8 cellular contexts compared by ENCODE assay signal in the genomic region with DNA sequence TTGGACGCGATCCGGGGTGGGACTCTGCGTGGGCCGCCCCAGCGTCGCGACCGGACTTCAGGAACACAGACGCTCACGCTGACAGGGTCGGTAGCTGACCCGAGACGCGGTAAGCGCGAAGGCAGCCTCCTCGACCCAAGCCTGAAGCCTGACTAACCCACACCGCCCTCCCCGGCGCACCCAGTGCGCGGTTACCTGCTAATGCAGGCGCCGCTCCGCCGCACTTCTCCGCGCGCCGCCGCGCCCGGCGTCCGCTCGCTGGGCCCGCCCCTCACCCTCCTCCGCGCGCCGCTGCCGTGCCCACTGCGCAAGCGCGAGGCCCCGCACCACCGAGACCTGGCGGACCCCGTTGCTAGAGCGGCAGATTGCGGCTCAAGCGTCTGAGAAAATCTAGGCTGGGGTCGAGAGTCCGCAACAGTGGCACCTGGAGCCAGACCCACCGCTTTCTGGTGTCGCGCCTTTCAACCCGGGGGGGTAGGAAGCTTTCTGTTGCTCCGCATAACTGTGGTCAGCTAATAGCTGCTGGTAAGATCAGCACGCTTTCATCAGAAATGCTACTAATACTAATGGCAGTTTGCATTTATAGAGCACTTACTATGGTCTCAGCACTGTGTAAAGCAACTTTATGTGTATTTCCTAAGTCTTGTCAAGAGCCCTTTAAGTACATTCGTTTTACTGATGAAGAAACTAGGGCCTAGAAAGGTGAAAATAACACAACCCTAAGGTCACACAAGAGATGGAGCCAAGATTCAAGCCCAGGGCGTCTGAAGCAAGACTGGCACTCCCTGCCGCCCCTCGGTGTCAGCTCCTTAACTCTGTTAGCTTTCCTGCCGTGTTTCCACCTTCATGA. TPM values are rescaled to one million over a fixed set of nuclear protein-coding genes. Genes with fewer than 3 reads are reported as not detected.
DNase-seq lines count a peak whose midpoint lies in the region; ATAC-seq and TF ChIP-seq lines count a peak whose summit lies in the region.

A gene with protein sequence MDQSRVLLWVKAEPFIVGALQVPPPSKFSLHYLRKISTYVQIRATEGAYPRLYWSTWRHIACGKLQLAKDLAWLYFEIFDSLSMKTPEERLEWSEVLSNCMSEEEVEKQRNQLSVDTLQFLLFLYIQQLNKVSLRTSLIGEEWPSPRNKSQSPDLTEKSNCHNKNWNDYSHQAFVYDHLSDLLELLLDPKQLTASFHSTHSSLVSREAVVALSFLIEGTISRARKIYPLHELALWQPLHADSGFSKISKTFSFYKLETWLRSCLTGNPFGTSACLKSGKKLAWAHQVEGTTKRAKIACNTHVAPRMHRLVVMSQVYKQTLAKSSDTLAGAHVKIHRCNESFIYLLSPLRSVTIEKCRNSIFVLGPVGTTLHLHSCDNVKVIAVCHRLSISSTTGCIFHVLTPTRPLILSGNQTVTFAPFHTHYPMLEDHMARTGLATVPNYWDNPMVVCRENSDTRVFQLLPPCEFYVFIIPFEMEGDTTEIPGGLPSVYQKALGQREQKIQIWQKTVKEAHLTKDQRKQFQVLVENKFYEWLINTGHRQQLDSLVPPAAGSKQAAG (minus strand): TSS at position 268 of the 850 bp plus-strand sequence. CDS start 3,010 bp downstream, outside the sequence.

- peak within 1 kb of the TSS; percentile 76 for H3K4ac ChIP-seq in IMR-90 (ENCODE audit: low read depth, low read length)

- peak within 1 kb of the TSS; percentile 90 for H2AK9ac ChIP-seq in IMR-90 (replicated peaks; ENCODE audit: low read depth, low read length, poor library complexity)

- CTCF ChIA-PET in IMR-90 (lab: Yijun Ruan, JAX): interaction anchor here (1.4 kb wide), 1 partner anchor 42 kb away, joined by 3 read pairs; no protein-coding TSS in a partner anchor
- CTCF ChIA-PET in OCI-LY7 (lab: Charles Lee; ENCODE audit: unreplicated experiment): interaction anchor here (0.8 to 1.3 kb wide), 2 partner anchors 33 to 49 kb away, joined by 3 read pairs; no protein-coding TSS in a partner anchor

- no peaks in the 10 kb centered on the region for H3K9me3 ChIP-seq in IMR-90 (ENCODE audit: control insufficient read depth, insufficient read depth, low read length)
- no peaks in the 10 kb centered on the region for H3K9me3 ChIP-seq in OCI-LY7 (ENCODE audit: low read length)
- no peaks in the 10 kb centered on the region for H3K9me3 ChIP-seq in mucosa of descending colon

- H4K20me1 ChIP-seq in IMR-90 (ENCODE audit: insufficient read depth, low read length): no peaks in the 10 kb centered on the region
- H4K20me1 ChIP-seq in OCI-LY7 (ENCODE audit: insufficient read depth, low read length): no peaks in the 10 kb centered on the region

- TF ChIP-seq POLR2A in IMR-90 (IDR thresholded peaks at IDR 0.05; ENCODE audit: low read depth, low read length): peak; percentile 71; the same call in 1 of the 2 replicates

- no peak within 1 kb of the TSS for H2BK20ac ChIP-seq in IMR-90 (ENCODE audit: low read depth, low read length)

- TF ChIP-seq CTCF in IMR-90 (conservative IDR thresholded peaks at IDR 0.05; ENCODE audit: low read depth, low read length) (no peak), OCI-LY7 (conservative IDR thresholded peaks at IDR 0.05; ENCODE audit: low read length) (no peak), mucosa of descending colon (IDR thresholded peaks at IDR 0.05) (no peak)

- peak within 1 kb of the TSS; percentile 53; the same call in 1 of the 2 replicates for H2BK120ac ChIP-seq in IMR-90 (ENCODE audit: low read depth, low read length)

- H2BK5ac ChIP-seq in IMR-90 (ENCODE audit: low read depth, low read length, poor library complexity, severe bottlenecking): peak within 1 kb of the TSS; percentile 50

- H3K18ac ChIP-seq in IMR-90 (ENCODE audit: low read depth, low read length): peak within 1 kb of the TSS; percentile 22

- in situ Hi-C loops in IMR-90 (cut with MboI; ENCODE audit: low sequenced_read_pairs): no loop called here

- peaks cover 6% of the 10 kb centered on the region; the same call in 1 of the 2 replicates for H3K4me1 ChIP-seq in IMR-90 (ENCODE audit: control insufficient read depth, insufficient read depth, low read length)
- H3K4me1 ChIP-seq in OCI-LY7 (ENCODE audit: insufficient read depth, low read length, poor library complexity, severe bottlenecking): peaks cover 27% of the 10 kb centered on the region
- peaks cover 30% of the 10 kb centered on the region for H3K4me1 ChIP-seq in mucosa of descending colon (ENCODE audit: low read depth)

- H2AFZ ChIP-seq in IMR-90 (replicated peaks; ENCODE audit: low read length, poor library complexity) (peak within 1 kb of the TSS; percentile 97), OCI-LY7 (ENCODE audit: low read length) (peak within 1 kb of the TSS; percentile 97)

- peak within 1 kb of the TSS; percentile 87 for H3K56ac ChIP-seq in IMR-90 (ENCODE audit: extremely low read depth, insufficient read depth, low read length)

- H4K5ac ChIP-seq in IMR-90 (ENCODE audit: low read depth, low read length): peak within 1 kb of the TSS; percentile 64

- peak within 1 kb of the TSS; percentile 88 for H3K9ac ChIP-seq in IMR-90 (ENCODE audit: low read depth, low read length)

- H2BK15ac ChIP-seq in IMR-90 (ENCODE audit: low read depth, low read length): no peak within 1 kb of the TSS; the same call in 2 of the 3 replicates

- WGBS in IMR-90 (ENCODE audit: extremely low coverage in 2 of 2, insufficient read length in 1 of 2), 2 experiments: 1% methylated on average over 28 of the region's 66 CpGs; no CpG with 5 or more reads in 1 of the 2 experiments

- no peaks in the 10 kb centered on the region for H3K9me2 ChIP-seq in OCI-LY7 (ENCODE audit: insufficient read depth, low read length)

- BruUV-seq in IMR-90 (replicated peaks; lab: Mats Ljungman, UMichigan) (no TSS peak), OCI-LY7 (replicated peaks; lab: Mats Ljungman, UMichigan) (TSS peak; percentile 74)

- peak within 1 kb of the TSS; percentile 98 to 99 for H4K8ac ChIP-seq in IMR-90 (ENCODE audit: low read depth in 2 of 2, low read length in 2 of 2)

- ATAC-seq in GM21528 (IDR thresholded peaks at IDR 0.05; ENCODE audit: low FRiP score, unreplicated experiment) (peak; percentile 47), IMR-90 (ENCODE audit: low read depth) (peak; percentile 73), mucosa of descending colon (peak; percentile 87)

- H3K27ac ChIP-seq in IMR-90 (ENCODE audit: insufficient read depth, low read length) (peak within 1 kb of the TSS; percentile 75), OCI-LY7 (ENCODE audit: low read depth, low read length, poor library complexity, severe bottlenecking) (peak within 1 kb of the TSS; percentile 79), epithelial cell of prostate (peak within 1 kb of the TSS; percentile 79)

- H3K4me2 ChIP-seq in IMR-90 (ENCODE audit: low read depth, low read length) (peak within 1 kb of the TSS; percentile 94), OCI-LY7 (ENCODE audit: low read length) (peak within 1 kb of the TSS; percentile 100)

- H3K14ac ChIP-seq in IMR-90 (replicated peaks; ENCODE audit: low read depth, low read length): peak within 1 kb of the TSS; percentile 71

- 0 out of 2 replicates have a peak, but pooled peaks cover 2% of the 10 kb centered on the region for H3K9me1 ChIP-seq in IMR-90 (ENCODE audit: insufficient read depth, low read length)

- H3K36me3 ChIP-seq in IMR-90 (ENCODE audit: control insufficient read depth, insufficient read depth, low read length) (no peaks in the 10 kb centered on the region; the same call in 1 of the 2 replicates), OCI-LY7 (ENCODE audit: insufficient read depth, low read length) (peaks cover 26% of the 10 kb centered on the region), mucosa of descending colon (ENCODE audit: low read depth) (peaks cover 5% of the 10 kb centered on the region)

- H3K79me2 ChIP-seq in OCI-LY7 (ENCODE audit: insufficient read depth, low read depth, low read length): peaks cover 60% of the 10 kb centered on the region

- dilution Hi-C loops in IMR-90 (cut with HindIII; ENCODE audit: low sequenced_read_pairs, unreplicated experiment): no loop called here

- H3K79me1 ChIP-seq in IMR-90 (ENCODE audit: low read depth in 1 of 2, low read length in 2 of 2): peaks cover 19 to 36% of the 10 kb centered on the region in 2 experiments

- DNase-seq in DMS 273 treated with DMSO at 0.1 percent for 48 hours (lab: John Stamatoyannopoulos, UW): peak; percentile 74
- DNase-seq in IMR-90: peak; percentile 83
- DNase-seq in OCI-LY7 (ENCODE audit: low spot score): peak; percentile 94
- peak; percentile 96 for DNase-seq in activated T-cell treated with anti-CD3 and anti-CD28 coated beads for 48 hours (ENCODE audit: low read depth)
- peak; percentile 59 for DNase-seq in epithelial cell of prostate (ENCODE audit: low read depth, low spot score)
- DNase-seq in mucosa of descending colon: peak; percentile 93 to 98 (median 94)
- peak; percentile 83 to 90 for DNase-seq in stimulated activated CD8-positive, alpha-beta memory T cell treated with anti-CD3 and anti-CD28 coated beads, Interleukin-4, amount 100 ng/mL, for 1 hour (ENCODE audit: low read depth in 2 of 2, low spot score in 1 of 2)

- TF ChIP-seq RAD21 in IMR-90 (IDR thresholded peaks at IDR 0.05; ENCODE audit: low read length): no peak

- H2AK5ac ChIP-seq in IMR-90 (ENCODE audit: low read depth, low read length): no peak within 1 kb of the TSS

- H3K4me3 ChIP-seq in IMR-90 (ENCODE audit: insufficient read depth, low read depth, low read length): peak within 1 kb of the TSS; percentile 87
- H3K4me3 ChIP-seq in OCI-LY7 (ENCODE audit: low read depth, low read length, poor library complexity, severe bottlenecking): peak within 1 kb of the TSS; percentile 80
- peak within 1 kb of the TSS; percentile 62 for H3K4me3 ChIP-seq in mucosa of descending colon

- intact Hi-C loops in IMR-90 (cut with micrococcal nuclease): loop anchor here (1.0 to 5.0 kb wide), 2 partner anchors 254 to 460 kb away; a partner anchor contains a TSS
- intact Hi-C loops in OCI-LY7 (cut with micrococcal nuclease; ENCODE audit: unreplicated experiment): loop anchor here (5.0 kb wide), 2 partner anchors 240 to 630 kb away; a partner anchor contains a TSS
- intact Hi-C loops in mucosa of descending colon (cut with DNase I, micrococcal nuclease): no loop called here

- H3K23ac ChIP-seq in IMR-90 (ENCODE audit: low read depth, low read length): peak within 1 kb of the TSS; percentile 97

- peak within 1 kb of the TSS; percentile 87 for H4K91ac ChIP-seq in IMR-90 (ENCODE audit: insufficient read depth, low read depth, low read length)

- POLR2A ChIA-PET in IMR-90 (lab: Charles Lee; ENCODE audit: unreplicated experiment): no interaction called here
- POLR2A ChIA-PET in OCI-LY7 (lab: Charles Lee): interaction anchor here (0.6 to 1.7 kb wide), 12 partner anchors 10 to 1183 kb away, joined by 3 to 6 read pairs (median 4); a partner anchor contains a TSS

- H3K27me3 ChIP-seq in IMR-90 (ENCODE audit: control insufficient read depth, insufficient read depth, low read length): no peaks in the 10 kb centered on the region

TF ChIP-seq in IMR-90, 13 proteins besides CTCF, POLR2A, EP300 and RAD21 (continues in another document):
- TF ChIP-seq CHD1 (IDR thresholded peaks at IDR 0.05; ENCODE audit: low read depth, low read length): no peak

RNA-seq across cellular contexts. Expression of the gene that starts here (rescaled TPM):
- 17.8 and 19.7 TPM in 2 replicates for total RNA-seq in IMR-90 (2012; rRNA removed)
- 6.5 and 7.9 TPM in 2 replicates for polyA plus RNA-seq in IMR-90 (2012; rRNA removed)
- 3.5 and 3.7 TPM in 2 replicates for polyA plus RNA-seq in IMR-90 (2012; cell fraction: cytosol; rRNA removed)
- 4.8 and 20.3 TPM in 2 replicates for polyA plus RNA-seq in IMR-90 (2012; cell fraction: nucleus; rRNA removed; ENCODE audit: low replicate concordance)
- 24.2 and 27.0 TPM in 2 replicates for total RNA-seq in OCI-LY7 (2014; rRNA removed; shearing (Covaris generic))
- total RNA-seq in OCI-LY7 (2022): 21.3 and 21.9 TPM in 2 replicates
- 10 to 100 TPM; 11.0 to 13.4 (median 12.6) TPM for total RNA-seq in mucosa of descending colon

Comparison
In these comparisons a context has a peak if more than half of its experiments do, and no peak if none do; other contexts are left out.
1. Peak in every context shown above with its lines: DNase-seq, ATAC-seq, H3K4me3 ChIP-seq and H3K27ac ChIP-seq.
2. intact Hi-C loops: an anchor here in IMR-90 (1.0 to 5.0 kb wide) and OCI-LY7 (5.0 kb wide); none called in mucosa of descending colon.